10 cellular contexts compared by ENCODE assay signal in genomic region chr2:177260398-177260797, GRCh38. TPM values are rescaled to one million over a fixed set of nuclear protein-coding genes. Genes with fewer than 3 reads are reported as not detected.
DNase-seq lines count a peak whose midpoint lies in the region; ATAC-seq, FAIRE-seq and TF ChIP-seq lines count a peak whose summit lies in the region.
"Had no signal": no experiment of that assay in that cellular context is flagged by ENCODE, and none has a peak within 500 bp of the region (broad histone marks: within the 10 kb centered on the region; RNA-seq: fewer than 3 reads in every experiment).

No MANE protein-coding gene starts in this region.

- H2AFZ ChIP-seq in IMR-90 (replicated peaks; ENCODE audit: low read length, poor library complexity), result no peak overlapping the region

- no peak overlapping the region for H2BK120ac ChIP-seq in IMR-90 (ENCODE audit: low read depth, low read length)

- no peak overlapping the region for H4K8ac ChIP-seq in IMR-90 (ENCODE audit: low read depth in 2 of 2, low read length in 2 of 2)

- H3K4me1 Mint-ChIP-seq in natural killer cell, result peaks cover 61 to 73% of the 10 kb centered on the region in 2 donors

- TF ChIP-seq RAD21 in A549 (conservative IDR thresholded peaks at IDR 0.05 in 1 of 2, IDR thresholded peaks at IDR 0.05 in 1 of 2) (no peak), IMR-90 (IDR thresholded peaks at IDR 0.05; ENCODE audit: low read length) (no peak)

- no peak for TF ChIP-seq POLR2A in A549 (IDR thresholded peaks at IDR 0.05; ENCODE audit: low read length)
- TF ChIP-seq POLR2A in IMR-90 (IDR thresholded peaks at IDR 0.05; ENCODE audit: low read depth, low read length), result no peak

- 0 out of 2 replicates have a peak overlapping the region, but pooled peaks have one; percentile 17 for H3K14ac ChIP-seq in IMR-90 (replicated peaks; ENCODE audit: low read depth, low read length)

- peaks cover 9% of the 10 kb centered on the region for H3K9me1 ChIP-seq in IMR-90 (ENCODE audit: insufficient read depth, low read length)

- H3K4me3 ChIP-seq in A549 (peak overlapping the region; percentile 92), IMR-90 (ENCODE audit: insufficient read depth, low read depth, low read length) (peak overlapping the region; percentile 9; the same call in 1 of the 2 replicates), bronchial epithelial cell (ENCODE audit: low read depth, low read length) (peak overlapping the region; percentile 92)

- H3K4ac ChIP-seq in IMR-90 (ENCODE audit: low read depth, low read length), result no peak overlapping the region

- DNase-seq in A549 (ENCODE audit: low read depth in 1 of 2, low spot score in 1 of 2), result no peak
- no peak for DNase-seq in IMR-90
- DNase-seq in bronchial epithelial cell (ENCODE audit: low read depth), result no peak
- DNase-seq in natural killer cell, result no peak
- no peak for DNase-seq in NOMO-1 treated with DMSO at 0.1 percent for 48 hours (lab: John Stamatoyannopoulos, UW; ENCODE audit: unreplicated experiment)
- no peak for DNase-seq in HTR-8/SVneo (ENCODE audit: insufficient read length, low spot score)
- DNase-seq in NCI-H187 (lab: John Stamatoyannopoulos, UW), result no peak
- DNase-seq in posterior vena cava (ENCODE audit: low spot score), result no peak
- DNase-seq: dermis blood vessel endothelial cell; stimulated activated CD4-positive, alpha-beta T cell treated with anti-CD3 and anti-CD28 coated beads, Interleukin-2, amount 100 ng/mL, for 48 hours had no signal

- H3K4me1 ChIP-seq in A549 (peaks cover 30% of the 10 kb centered on the region), IMR-90 (ENCODE audit: control insufficient read depth, insufficient read depth, low read length) (peaks cover 3% of the 10 kb centered on the region)

- BruUV-seq in IMR-90 (replicated peaks; lab: Mats Ljungman, UMichigan), result no TSS peak

- CTCF ChIA-PET in A549 (lab: Yijun Ruan, JAX) (interaction anchor here (0.7 to 12.5 kb wide), 3 partner anchors 66 to 1180 kb away, joined by 3 to 123 read pairs (median 3); no protein-coding TSS in a partner anchor), IMR-90 (lab: Yijun Ruan, JAX) (interaction anchor here (0.6 to 2.6 kb wide), 5 partner anchors 19 to 140 kb away, joined by 3 to 10 read pairs (median 3); no protein-coding TSS in a partner anchor)

- H2BK5ac ChIP-seq in IMR-90 (ENCODE audit: low read depth, low read length, poor library complexity, severe bottlenecking), result peak overlapping the region; percentile 23

- H3K18ac ChIP-seq in IMR-90 (ENCODE audit: low read depth, low read length), result no peak overlapping the region

- H4K91ac ChIP-seq in IMR-90 (ENCODE audit: insufficient read depth, low read depth, low read length), result no peak overlapping the region

- ATAC-seq in A549, result no peak
- no peak for ATAC-seq in IMR-90 (ENCODE audit: low read depth)
- ATAC-seq in natural killer cell, result no peak

- H3K56ac ChIP-seq in IMR-90 (ENCODE audit: extremely low read depth, insufficient read depth, low read length), result no peak overlapping the region

- no peak overlapping the region for H4K5ac ChIP-seq in IMR-90 (ENCODE audit: low read depth, low read length)

- peak overlapping the region; percentile 54 for H3K4me3 Mint-ChIP-seq in natural killer cell

- POLR2A ChIA-PET in A549 (lab: Yijun Ruan, JAX) (interaction anchor here (0.8 to 1.2 kb wide), 3 partner anchors 15 to 95 kb away, joined by 3 to 6 read pairs (median 3); no protein-coding TSS in a partner anchor), IMR-90 (lab: Charles Lee; ENCODE audit: unreplicated experiment) (interaction anchor here (0.9 kb wide), 1 partner anchor 96 kb away, joined by 3 read pairs; no protein-coding TSS in a partner anchor)

- H3K9me3 Mint-ChIP-seq in natural killer cell, result no peaks in the 10 kb centered on the region

- no peaks in the 10 kb centered on the region for H3K36me3 Mint-ChIP-seq in natural killer cell

- H3K27me3 Mint-ChIP-seq in natural killer cell (ENCODE audit: low read depth in 2 of 2), result no peaks in the 10 kb centered on the region

- H2BK20ac ChIP-seq in IMR-90 (ENCODE audit: low read depth, low read length), result no peak overlapping the region

- WGBS in A549 (ENCODE audit: missing lambda C conversion rate), result 89% methylated on average over 1 of the region's 1 CpG
- WGBS in IMR-90 (ENCODE audit: extremely low coverage in 2 of 2, insufficient read length in 1 of 2), 2 experiments, result no CpG with 5 or more reads among the region's 1 CpG

- dilution Hi-C loops in IMR-90 (cut with HindIII; ENCODE audit: low sequenced_read_pairs, unreplicated experiment), result no loop called here

- in situ Hi-C loops in IMR-90 (cut with MboI; ENCODE audit: low sequenced_read_pairs), result loop anchor here (5.0 kb wide), 1 partner anchor 72 kb away; no protein-coding TSS in a partner anchor

- peaks cover 74% of the 10 kb centered on the region for H4K20me1 ChIP-seq in IMR-90 (ENCODE audit: insufficient read depth, low read length)

- peak overlapping the region; percentile 97 to 99 for H3K27ac Mint-ChIP-seq in natural killer cell

- H3K27ac ChIP-seq in A549 (peak overlapping the region in 1 of 2 experiments; percentile 80; a peak in 3 of 6 replicates), IMR-90 (ENCODE audit: insufficient read depth, low read length) (no peak overlapping the region)

- intact Hi-C loops in IMR-90 (cut with micrococcal nuclease), result loop anchor here (5.0 to 10.0 kb wide), 3 partner anchors 137 to 462 kb away; no protein-coding TSS in a partner anchor
- intact Hi-C loops in natural killer cell (cut with micrococcal nuclease), result loop anchor here (5.0 to 10.0 kb wide), 3 partner anchors 37 to 354 kb away; a partner anchor contains a TSS
- intact Hi-C loops in posterior vena cava (cut with DNase I), result loop anchor here (5.0 to 10.0 kb wide), 4 partner anchors 46 to 96 kb away; partner anchors contain the start of gene HNRNPA3 (in 2 of the 2)

- FAIRE-seq in A549 (lab: Jason Lieb, UNC), result no peak
- FAIRE-seq in bronchial epithelial cell (lab: Jason Lieb, UNC), result no peak
- FAIRE-seq in HTR-8/SVneo (lab: Jason Lieb, UNC), result no peak

- no peak overlapping the region for H3K9ac ChIP-seq in IMR-90 (ENCODE audit: low read depth, low read length)

- TF ChIP-seq EP300 in A549 (IDR thresholded peaks at IDR 0.05), result no peak

- no peak overlapping the region for H2BK15ac ChIP-seq in IMR-90 (ENCODE audit: low read depth, low read length)

- H2AK5ac ChIP-seq in IMR-90 (ENCODE audit: low read depth, low read length), result no peak overlapping the region

- no peak overlapping the region for H2AK9ac ChIP-seq in IMR-90 (replicated peaks; ENCODE audit: low read depth, low read length, poor library complexity)

- peak overlapping the region; percentile 62 for H3K23ac ChIP-seq in IMR-90 (ENCODE audit: low read depth, low read length)

- H3K79me1 ChIP-seq in IMR-90 (ENCODE audit: low read depth in 1 of 2, low read length in 2 of 2), result peaks cover 0 to 14% of the 10 kb centered on the region in 2 experiments; a peak in 2 of 4 replicates

- H3K4me2 ChIP-seq in A549 (peak overlapping the region; percentile 88), IMR-90 (ENCODE audit: low read depth, low read length) (peak overlapping the region; percentile 86)

- peaks cover 10% of the 10 kb centered on the region for H3K36me3 ChIP-seq in IMR-90 (ENCODE audit: control insufficient read depth, insufficient read depth, low read length)
- peaks cover 4% of the 10 kb centered on the region for H3K36me3 ChIP-seq in bronchial epithelial cell (ENCODE audit: control insufficient read depth, insufficient read depth, low read length)

- TF ChIP-seq CTCF in A549 (IDR thresholded peaks at IDR 0.05) (no peak), IMR-90 (conservative IDR thresholded peaks at IDR 0.05; ENCODE audit: low read depth, low read length) (no peak), bronchial epithelial cell (IDR thresholded peaks at IDR 0.05; ENCODE audit: insufficient read depth, low read length, severe bottlenecking) (no peak), natural killer cell (IDR thresholded peaks at IDR 0.05) (no peak)

- H3K27me3 ChIP-seq in IMR-90 (ENCODE audit: control insufficient read depth, insufficient read depth, low read length) (no peaks in the 10 kb centered on the region), bronchial epithelial cell (ENCODE audit: control insufficient read depth, insufficient read depth, low read length) (no peaks in the 10 kb centered on the region)

- peaks cover 6% of the 10 kb centered on the region; the same call in 1 of the 3 replicates for H3K9me3 ChIP-seq in A549
- no peaks in the 10 kb centered on the region; the same call in 1 of the 2 replicates for H3K9me3 ChIP-seq in IMR-90 (ENCODE audit: control insufficient read depth, insufficient read depth, low read length)

TF ChIP-seq in A549, 52 proteins besides CTCF, POLR2A, EP300 and RAD21 (continues in another document):
- 0 out of 2 replicates have a peak, but pooled peaks have one; percentile 34 for TF ChIP-seq HOXA7 (CRISPR knock-in tag; IDR thresholded peaks at IDR 0.05)

TF ChIP-seq in IMR-90, 13 proteins besides CTCF, POLR2A, EP300 and RAD21 (continues in another document):
- TF ChIP-seq RCOR1 (IDR thresholded peaks at IDR 0.05; ENCODE audit: insufficient replicate concordance, low read length) (no peak), CEBPB (IDR thresholded peaks at IDR 0.05; ENCODE audit: low read depth, low read length) (no peak)

RNA-seq across cellular contexts. Expression of gene NFE2L2, which starts 4.1 kb away (rescaled TPM):
- 146 and 162 TPM in 2 replicates for polyA plus RNA-seq in A549 (2011; rRNA removed)
- 39.8 and 49.5 TPM in 2 replicates for polyA plus RNA-seq in A549 (2012; cell fraction: cytosol; rRNA removed)
- 31.1 and 38.8 TPM in 2 replicates for polyA plus RNA-seq in A549 (2012; cell fraction: nucleus; rRNA removed)
- 61.0 to 65.8 TPM (median 62.0 TPM) in 3 replicates for polyA plus RNA-seq in A549 (2017; fragmentation: RNase III; extraction: RNeasy Plus Mini Kit Qiagen cat#74134 plus additional on column Dnase treatment)
- polyA minus RNA-seq in A549 (2011; rRNA and poly(A)+ RNA removed), result 168 and 177 TPM in 2 replicates
- total RNA-seq in IMR-90 (2012; rRNA removed), result 72.8 and 83.5 TPM in 2 replicates
- 64.7 and 72.7 TPM in 2 replicates for polyA plus RNA-seq in IMR-90 (2012; rRNA removed)
- 24.4 and 31.1 TPM in 2 replicates for polyA plus RNA-seq in IMR-90 (2012; cell fraction: cytosol; rRNA removed)
- 12.9 and 91.4 TPM in 2 replicates for polyA plus RNA-seq in IMR-90 (2012; cell fraction: nucleus; rRNA removed; ENCODE audit: low replicate concordance)
- 64.5 and 68.5 TPM in 2 replicates for total RNA-seq in bronchial epithelial cell
- 10 to 100 TPM; 76.0 to 99.8 (median 84.6) TPM for total RNA-seq in natural killer cell
- 10 to 100 TPM; 82.8 to 87.5 TPM for total RNA-seq in posterior vena cava

RNA-seq across cellular contexts. Expression of gene HNRNPA3, which starts 47.8 kb away (rescaled TPM):
- polyA plus RNA-seq in A549 (2011; rRNA removed) (250 and 357 TPM in 2 replicates), A549 (2017; fragmentation: RNase III; extraction: RNeasy Plus Mini Kit Qiagen cat#74134 plus additional on column Dnase treatment) (714 to 805 TPM (median 755 TPM) in 3 replicates), IMR-90 (2012; rRNA removed) (111 and 119 TPM in 2 replicates)
- 101 and 131 TPM in 2 replicates for polyA plus RNA-seq in A549 (2012; cell fraction: cytosol; rRNA removed)
- polyA plus RNA-seq in A549 (2012; cell fraction: nucleus; rRNA removed), result 27.7 and 52.1 TPM in 2 replicates
- polyA minus RNA-seq in A549 (2011; rRNA and poly(A)+ RNA removed), result 32.7 and 35.5 TPM in 2 replicates
- total RNA-seq in IMR-90 (2012; rRNA removed) (18.6 and 35.6 TPM in 2 replicates), bronchial epithelial cell (30.5 and 34.3 TPM in 2 replicates), natural killer cell (100 to 1,000 TPM; 223 to 298 (median 289) TPM), posterior vena cava (100 to 1,000 TPM; 152 to 166 TPM)
- polyA plus RNA-seq in IMR-90 (2012; cell fraction: cytosol; rRNA removed), result 20.4 and 31.8 TPM in 2 replicates
- polyA plus RNA-seq in IMR-90 (2012; cell fraction: nucleus; rRNA removed; ENCODE audit: low replicate concordance), result 9.3 and 76.5 TPM in 2 replicates

Comparison
In these comparisons a context has a peak if more than half of its experiments do, and no peak if none do; other contexts are left out.
1. H3K4me3 ChIP-seq: peak in every context shown above with its lines; median percentile 92 in A549; 92 in bronchial epithelial cell; 9 in IMR-90.